ENCODE assay signal across 1 cellular context in genomic region chr11:11499300-11499699, GRCh38.
TF ChIP-seq lines count a peak whose summit lies in the region.

No MANE protein-coding gene starts in this region.

TF ChIP-seq in WTC11, 78 proteins besides CTCF, POLR2A, EP300 and RAD21 (continued from another document):
- TF ChIP-seq ARID4B (CRISPR knock-in tag; IDR thresholded peaks at IDR 0.05; ENCODE audit: borderline replicate concordance) (no peak), ZNF425 (CRISPR knock-in tag; conservative IDR thresholded peaks at IDR 0.05) (no peak), OVOL2 (CRISPR knock-in tag; IDR thresholded peaks at IDR 0.05; ENCODE audit: borderline replicate concordance) (no peak), CDX4 (CRISPR knock-in tag; IDR thresholded peaks at IDR 0.05; ENCODE audit: borderline replicate concordance) (no peak), EMX1 (CRISPR knock-in tag; IDR thresholded peaks at IDR 0.05) (no peak), ZNF512 (CRISPR knock-in tag; IDR thresholded peaks at IDR 0.05; ENCODE audit: borderline replicate concordance) (no peak), CREB1 (CRISPR knock-in tag; IDR thresholded peaks at IDR 0.05) (no peak), IRF1 (CRISPR knock-in tag; IDR thresholded peaks at IDR 0.05) (no peak), ZSCAN18 (CRISPR knock-in tag; IDR thresholded peaks at IDR 0.05) (no peak), IRF2 (CRISPR knock-in tag; IDR thresholded peaks at IDR 0.05; ENCODE audit: borderline replicate concordance, low read depth) (no peak), ZNF263 (CRISPR knock-in tag; IDR thresholded peaks at IDR 0.05; ENCODE audit: low read depth) (no peak), FOXP1 (CRISPR knock-in tag; IDR thresholded peaks at IDR 0.05; ENCODE audit: borderline replicate concordance) (no peak), NR3C1 (CRISPR knock-in tag; conservative IDR thresholded peaks at IDR 0.05; ENCODE audit: low read depth) (no peak)
